Comparison of ENCODE assay signal across 7 cellular contexts in the genomic region with DNA sequence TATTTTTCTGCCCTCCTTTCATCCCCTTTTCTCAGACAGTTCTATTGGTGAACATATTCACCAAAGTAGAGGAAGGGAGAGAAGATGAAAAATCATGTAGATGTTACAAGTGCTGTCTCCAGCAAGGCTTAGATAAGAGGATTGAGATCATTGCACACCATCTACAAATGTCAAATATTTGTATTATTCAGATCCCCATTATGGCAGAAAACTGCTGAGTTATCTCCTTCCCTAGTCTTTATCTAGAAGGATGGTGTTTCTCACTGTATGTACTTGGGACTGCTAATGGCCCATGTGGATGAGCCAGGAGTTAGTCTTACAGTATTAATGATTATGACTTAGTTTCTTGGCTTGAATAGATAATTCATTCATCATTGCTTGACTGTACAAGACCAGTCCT.
"Had no signal": no experiment of that assay in that cellular context is flagged by ENCODE, and none has a peak within 500 bp of the region (broad histone marks: within the 10 kb centered on the region; RNA-seq: fewer than 3 reads in every experiment).

No MANE protein-coding gene starts in this region.

- DNase-seq: GM23248, GOT3, H7, HFFc6, IMR-90 had no signal

- H3K4me3 ChIP-seq: GM23248, HAP-1 had no signal

- H3K9me3 ChIP-seq: HAP-1 had no signal

- H3K4me1 ChIP-seq: HAP-1 had no signal

- H3K36me3 ChIP-seq: HAP-1 had no signal

- H3K27ac ChIP-seq: GM23248 had no signal

- ATAC-seq: HCT116 had no signal
